In the genomic region with DNA sequence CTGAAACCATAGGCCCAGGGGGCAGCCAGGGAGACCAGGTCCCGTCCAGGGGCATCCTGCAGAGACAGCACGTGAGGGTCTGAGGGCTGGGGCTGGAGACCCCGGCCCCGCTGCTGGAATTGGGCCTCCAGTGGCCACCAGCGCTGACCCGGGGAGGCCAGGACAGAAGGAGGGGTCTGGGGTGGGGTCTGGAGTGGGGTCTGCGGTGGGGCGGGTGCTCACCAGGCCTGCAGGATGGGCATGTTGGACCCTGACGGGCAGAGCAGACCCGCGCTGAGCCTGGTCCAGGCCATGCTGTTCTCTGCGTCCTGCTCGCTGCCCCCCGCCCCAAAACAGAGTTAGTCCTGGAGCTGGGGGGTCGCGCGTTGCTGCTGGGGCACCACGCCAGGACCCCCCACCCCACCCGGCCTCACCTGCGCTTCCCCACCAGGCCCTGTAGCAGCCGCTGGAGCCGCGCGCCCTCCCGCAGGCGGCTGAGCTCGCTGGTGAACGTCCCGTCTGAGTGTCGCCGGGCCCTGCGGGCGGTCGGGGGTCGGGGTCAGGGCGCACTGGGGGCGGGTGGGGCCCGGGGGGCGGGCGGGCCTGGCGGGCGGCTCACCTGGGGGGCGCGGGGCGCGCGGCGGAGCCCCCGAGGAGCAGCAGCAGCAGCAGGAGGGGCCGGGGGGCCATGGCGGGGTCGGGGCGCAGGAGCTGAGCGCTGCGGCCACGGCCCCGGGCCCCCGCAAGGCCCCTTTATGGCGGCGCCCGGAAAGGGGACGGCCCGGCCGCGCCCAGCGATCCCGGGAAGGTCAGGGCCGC, we compare ENCODE assay signal across 18 cellular contexts. TPM values are rescaled to one million over a fixed set of nuclear protein-coding genes. Genes with fewer than 3 reads are reported as not detected.
DNase-seq lines count a peak whose midpoint lies in the region; ATAC-seq and TF ChIP-seq lines count a peak whose summit lies in the region.
"Had no signal": no experiment of that assay in that cellular context is flagged by ENCODE, and none has a peak within 500 bp of the region (broad histone marks: within the 10 kb centered on the region; RNA-seq: fewer than 3 reads in every experiment).

A gene with protein sequence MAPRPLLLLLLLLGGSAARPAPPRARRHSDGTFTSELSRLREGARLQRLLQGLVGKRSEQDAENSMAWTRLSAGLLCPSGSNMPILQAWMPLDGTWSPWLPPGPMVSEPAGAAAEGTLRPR (minus strand): TSS at position 707 of the 798 bp plus-strand sequence. CDS start 38 bp downstream, at position 669.

- H3K4me1 Mint-ChIP-seq in activated naive CD8-positive, alpha-beta T cell (ENCODE audit: low read depth): peaks cover 16% of the 10 kb centered on the region
- peaks cover 21% of the 10 kb centered on the region for H3K4me1 Mint-ChIP-seq in activated naive CD8-positive, alpha-beta T cell treated with anti-CD3 and anti-CD28 coated beads for 36 hours
- H3K4me1 Mint-ChIP-seq in naive B cell: peaks cover 20 to 28% (median 23%) of the 10 kb centered on the region in 3 donors
- H3K4me1 Mint-ChIP-seq in stimulated activated naive B cell treated with anti-CD40 and anti-IgM and Interleukin-4, amounts not matched to agents 10 μg/mL and 1 μg/mL and 100 μg/mL, for 72 hours: peaks cover 15 to 30% of the 10 kb centered on the region in 2 donors

- H3K9me3 ChIP-seq in duodenal mucosa (ENCODE audit: control insufficient read depth in 1 of 2, low read length in 2 of 2) (no peaks in the 10 kb centered on the region), BE2C (no peaks in the 10 kb centered on the region)
- H3K9me3 ChIP-seq: A549, heart left ventricle, neutrophil, uterus had no signal

- H3K9me3 Mint-ChIP-seq in activated naive CD8-positive, alpha-beta T cell (ENCODE audit: low read depth): no peaks in the 10 kb centered on the region
- H3K9me3 Mint-ChIP-seq in activated naive CD8-positive, alpha-beta T cell treated with anti-CD3 and anti-CD28 coated beads for 36 hours: no peaks in the 10 kb centered on the region
- no peaks in the 10 kb centered on the region for H3K9me3 Mint-ChIP-seq in naive B cell
- H3K9me3 Mint-ChIP-seq in stimulated activated naive B cell treated with anti-CD40 and anti-IgM and Interleukin-4, amounts not matched to agents 10 μg/mL and 1 μg/mL and 100 μg/mL, for 72 hours: no peaks in the 10 kb centered on the region

- no peak within 1 kb of the TSS for H3K27ac Mint-ChIP-seq in activated naive CD8-positive, alpha-beta T cell
- H3K27ac Mint-ChIP-seq in activated naive CD8-positive, alpha-beta T cell treated with anti-CD3 and anti-CD28 coated beads for 36 hours: no peak within 1 kb of the TSS
- H3K27ac Mint-ChIP-seq in naive B cell: peak within 1 kb of the TSS in 4 of 6 donors; percentile 11 to 44 (median 24)
- peak within 1 kb of the TSS; percentile 38 for H3K27ac Mint-ChIP-seq in stimulated activated naive B cell treated with anti-CD40 and anti-IgM and Interleukin-4, amounts not matched to agents 10 μg/mL and 1 μg/mL and 100 μg/mL, for 72 hours

- peaks cover 5% of the 10 kb centered on the region for H3K36me3 Mint-ChIP-seq in activated naive CD8-positive, alpha-beta T cell
- peaks cover 4% of the 10 kb centered on the region for H3K36me3 Mint-ChIP-seq in activated naive CD8-positive, alpha-beta T cell treated with anti-CD3 and anti-CD28 coated beads for 36 hours
- no peaks in the 10 kb centered on the region for H3K36me3 Mint-ChIP-seq in naive B cell
- H3K36me3 Mint-ChIP-seq in stimulated activated naive B cell treated with anti-CD40 and anti-IgM and Interleukin-4, amounts not matched to agents 10 μg/mL and 1 μg/mL and 100 μg/mL, for 72 hours: peaks cover 14 to 20% of the 10 kb centered on the region in 2 donors

- H3K4me3 ChIP-seq in duodenal mucosa (ENCODE audit: low read depth in 1 of 2, low read length in 2 of 2) (peak within 1 kb of the TSS; percentile 28 to 74), BE2C (ENCODE audit: low read depth, low read length) (no peak within 1 kb of the TSS)
- H3K4me3 ChIP-seq: A549, uterus had no signal

- H3K27me3 ChIP-seq in duodenal mucosa (ENCODE audit: control insufficient read depth in 1 of 2, insufficient read depth in 2 of 2, low read length in 2 of 2) (no peaks in the 10 kb centered on the region), BE2C (no peaks in the 10 kb centered on the region)
- H3K27me3 ChIP-seq: uterus had no signal

- no peak for DNase-seq in activated naive CD8-positive, alpha-beta T cell treated with anti-CD3 and anti-CD28 coated beads for 36 hours
- DNase-seq in naive B cell (no peak), BE2C (no peak)
- DNase-seq in stimulated activated naive B cell treated with anti-CD40 and anti-IgM and Interleukin-4, amounts not matched to agents 10 μg/mL and 1 μg/mL and 100 μg/mL, for 72 hours: no peak
- DNase-seq: activated CD8-positive, alpha-beta memory T cell treated with anti-CD3 and anti-CD28 coated beads, Interleukin-2, amount 50 U/mL, for 48 hours; erythroblast; PC-3; stimulated activated naive CD4-positive, alpha-beta T cell treated with Interleukin-2 at 50 U/mL for 16 hours; uterus had no signal

- peaks cover 7% of the 10 kb centered on the region for H3K27me3 Mint-ChIP-seq in activated naive CD8-positive, alpha-beta T cell
- peaks cover 28% of the 10 kb centered on the region for H3K27me3 Mint-ChIP-seq in activated naive CD8-positive, alpha-beta T cell treated with anti-CD3 and anti-CD28 coated beads for 36 hours
- peaks cover 16 to 47% (median 27%) of the 10 kb centered on the region in 3 donors for H3K27me3 Mint-ChIP-seq in naive B cell
- peaks cover 28 to 47% of the 10 kb centered on the region in 2 donors for H3K27me3 Mint-ChIP-seq in stimulated activated naive B cell treated with anti-CD40 and anti-IgM and Interleukin-4, amounts not matched to agents 10 μg/mL and 1 μg/mL and 100 μg/mL, for 72 hours

- peak; percentile 26 to 39 for ATAC-seq in naive B cell (ENCODE audit: low read depth in 2 of 2)
- ATAC-seq in stimulated activated naive B cell treated with anti-CD40 and anti-IgM and Interleukin-4, amounts not matched to agents 10 μg/mL and 1 μg/mL and 100 μg/mL, for 72 hours (replicated peaks): no peak
- no peak for ATAC-seq in HG02852 (IDR thresholded peaks at IDR 0.05; ENCODE audit: unreplicated experiment)
- no peak for ATAC-seq in HG03159 (IDR thresholded peaks at IDR 0.05; ENCODE audit: unreplicated experiment)
- ATAC-seq: PC-3 had no signal

- no peak for TF ChIP-seq CTCF in BE2C (IDR thresholded peaks at IDR 0.05; ENCODE audit: low read depth, low read length)

- H3K4me3 Mint-ChIP-seq in activated naive CD8-positive, alpha-beta T cell: peak within 1 kb of the TSS; percentile 30
- H3K4me3 Mint-ChIP-seq in activated naive CD8-positive, alpha-beta T cell treated with anti-CD3 and anti-CD28 coated beads for 36 hours: no peak within 1 kb of the TSS
- H3K4me3 Mint-ChIP-seq in naive B cell: peak within 1 kb of the TSS in 4 of 8 donors; percentile 15 to 77 (median 46)
- peak within 1 kb of the TSS; percentile 23 to 26 for H3K4me3 Mint-ChIP-seq in stimulated activated naive B cell treated with anti-CD40 and anti-IgM and Interleukin-4, amounts not matched to agents 10 μg/mL and 1 μg/mL and 100 μg/mL, for 72 hours

- H3K36me3 ChIP-seq in duodenal mucosa (ENCODE audit: control insufficient read depth in 1 of 2, insufficient read depth in 2 of 2, low read length in 2 of 2) (peaks cover 0 to under 1% of the 10 kb centered on the region in 2 donors), BE2C (no peaks in the 10 kb centered on the region)
- H3K36me3 ChIP-seq: neutrophil, uterus had no signal

- H3K9ac ChIP-seq in duodenal mucosa (ENCODE audit: low read depth in 1 of 2, low read length in 2 of 2): no peak within 1 kb of the TSS

- no peak within 1 kb of the TSS for H3K27ac ChIP-seq in duodenal mucosa (ENCODE audit: low read depth, low read length)
- H3K27ac ChIP-seq: heart left ventricle, neutrophil, uterus, VCaP had no signal

- H3K4me1 ChIP-seq in duodenal mucosa (ENCODE audit: control insufficient read depth in 1 of 2, insufficient read depth in 2 of 2, low read length in 2 of 2) (peaks cover 10 to 12% of the 10 kb centered on the region in 2 donors), BE2C (no peaks in the 10 kb centered on the region)
- H3K4me1 ChIP-seq: uterus had no signal

RNA-seq across cellular contexts. Expression of the gene that starts here (rescaled TPM):
- not detected for total RNA-seq in activated naive CD8-positive, alpha-beta T cell treated with anti-CD3 and anti-CD28 coated beads for 36 hours
- polyA plus RNA-seq in naive B cell (ENCODE audit: low read depth in 6 of 6): not detected
- polyA plus RNA-seq in BE2C (2012; ENCODE audit: insufficient read depth, insufficient read length, low read depth): not detected
- total RNA-seq: NCI-H460, PC-3, uterus had no signal
- polyA plus RNA-seq: A549, heart left ventricle had no signal

Comparison
In these comparisons a context has a peak if more than half of its experiments do, and no peak if none do; other contexts are left out.
1. Peak in ATAC-seq in naive B cell; RNA of the gene not detected or under 1 TPM.
2. H3K27ac Mint-ChIP-seq: peak in naive B cell (4 of 6) and stimulated activated naive B cell treated with anti-CD40 and anti-IgM and Interleukin-4, amounts not matched to agents 10 μg/mL and 1 μg/mL and 100 μg/mL, for 72 hours (single experiment); none in activated naive CD8-positive, alpha-beta T cell (single experiment) and activated naive CD8-positive, alpha-beta T cell treated with anti-CD3 and anti-CD28 coated beads for 36 hours (single experiment).